ENCODE assay signal across 1 cellular context in the genomic region with DNA sequence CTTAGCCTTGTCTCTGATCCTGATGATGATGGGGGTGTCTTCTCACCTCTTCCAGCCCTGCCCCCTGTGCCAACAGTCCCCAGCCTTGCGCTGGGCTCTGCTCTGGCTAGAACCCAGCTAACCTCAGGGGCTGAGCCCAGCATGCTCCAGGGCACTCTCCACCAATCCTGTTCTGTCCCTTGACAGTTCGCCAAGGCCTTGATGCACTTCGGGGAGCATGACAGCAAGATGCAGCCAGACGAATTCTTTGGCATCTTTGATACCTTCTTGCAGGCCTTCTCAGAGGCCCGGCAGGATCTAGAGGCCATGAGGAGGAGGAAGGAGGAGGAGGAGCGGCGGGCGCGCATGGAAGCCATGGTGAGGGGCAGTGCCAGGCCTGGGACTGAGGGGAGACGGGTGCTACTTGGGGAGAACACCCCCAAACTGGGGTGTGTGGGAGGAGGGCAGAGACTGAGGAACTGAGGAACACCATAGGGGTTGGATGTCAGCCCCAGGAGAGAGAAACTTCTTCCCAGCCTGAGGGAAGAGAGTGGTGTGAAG.
TF ChIP-seq lines count a peak whose summit lies in the region.

No MANE protein-coding gene starts in this region.

TF ChIP-seq in GM23338, 12 proteins besides CTCF, POLR2A, EP300 and RAD21:
- TF ChIP-seq NANOG (IDR thresholded peaks at IDR 0.05; ENCODE audit: borderline replicate concordance) = no peak
